ENCODE assay signal across 1 cellular context in genomic region chr16:85612801-85613608, GRCh38.
TF ChIP-seq lines count a peak whose summit lies in the region.

TSS of gene GSE1 (plus strand) at chr16:85613322. CDS start at chr16:85613392, 70 bp downstream.

TF ChIP-seq in A549, 52 proteins besides CTCF, POLR2A, EP300 and RAD21 (continued from another document):
- TF ChIP-seq BCL3 (IDR thresholded peaks at IDR 0.05) = no peak
- TF ChIP-seq USF2 (IDR thresholded peaks at IDR 0.05) = peak; percentile 12; the same call in 1 of the 2 replicates
- no peak for TF ChIP-seq ZFP36 (IDR thresholded peaks at IDR 0.05; ENCODE audit: borderline replicate concordance, partially characterized antibody)
- 0 out of 2 replicates have a peak, but pooled peaks have one; percentile 36 for TF ChIP-seq HOXB5 (CRISPR knock-in tag; IDR thresholded peaks at IDR 0.05)
- no peak for TF ChIP-seq NR3C1 (IDR thresholded peaks at IDR 0.05)
- peak; percentile 24; the same call in 1 of the 2 replicates for TF ChIP-seq REST (IDR thresholded peaks at IDR 0.05)
- no peak for TF ChIP-seq ZSCAN20 (CRISPR knock-in tag; IDR thresholded peaks at IDR 0.05)
- peak; percentile 7; the same call in 1 of the 2 replicates for TF ChIP-seq KDM1A (IDR thresholded peaks at IDR 0.05; ENCODE audit: low read depth)
- no peak for TF ChIP-seq NFE2L2 (conservative IDR thresholded peaks at IDR 0.05; ENCODE audit: low read length)
- TF ChIP-seq CHD4 (IDR thresholded peaks at IDR 0.05; ENCODE audit: borderline replicate concordance) = no peak
- no peak for TF ChIP-seq CBX2 (IDR thresholded peaks at IDR 0.05; ENCODE audit: borderline replicate concordance, low read depth)
- no peak for TF ChIP-seq ZNF302 (CRISPR knock-in tag; IDR thresholded peaks at IDR 0.05)
